In genomic region chr14:105495101-105495989, GRCh38 we compare ENCODE assay signal across 18 cellular contexts. TPM values are rescaled to one million over a fixed set of nuclear protein-coding genes. Genes with fewer than 3 reads are reported as not detected.
DNase-seq lines count a peak whose midpoint lies in the region; ATAC-seq and TF ChIP-seq lines count a peak whose summit lies in the region.
"Had no signal": no experiment of that assay in that cellular context is flagged by ENCODE, and none has a peak within 500 bp of the region (broad histone marks: within the 10 kb centered on the region; RNA-seq: fewer than 3 reads in every experiment).

No MANE protein-coding gene starts in this region.

- H3K9ac ChIP-seq in DND-41 (ENCODE audit: low read depth, low read length): no peak overlapping the region

- H3K27ac ChIP-seq in DND-41 (ENCODE audit: low read length): no peak overlapping the region
- H3K27ac ChIP-seq in prostate gland: peak overlapping the region in 1 of 2 donors; percentile 19
- H3K27ac ChIP-seq: HL-60 had no signal

- peaks cover 13% of the 10 kb centered on the region for H3K79me2 ChIP-seq in DND-41 (ENCODE audit: insufficient read depth, low read length)

- TF ChIP-seq POLR2A in prostate gland (IDR thresholded peaks at IDR 0.05): no peak

- DNase-seq in DND-41 (peak; percentile 4), NCI-H446 treated with DMSO at 0.1 percent for 48 hours (lab: John Stamatoyannopoulos, UW) (peak; percentile 18), left ventricle myocardium superior (peak; percentile 89), prostate gland (ENCODE audit: low spot score) (peak; percentile 22), HUDEP-2 (lab: John Stamatoyannopoulos, UW; ENCODE audit: unreplicated experiment in 76 of 76) (no peak), middle frontal gyrus (ENCODE audit: extremely low spot score, low spot score) (no peak), NCI-H748 treated with DMSO at 0.1 percent for 48 hours (lab: John Stamatoyannopoulos, UW) (no peak)
- DNase-seq: Caco-2; GDM1; KG1; NCI-H1048; NCI-H2107; NCI-H526; PC-3; stimulated activated CD4-positive, alpha-beta T cell treated with anti-CD3 and anti-CD28 coated beads, Interleukin-2, amount 100 ng/mL, for 24 hours; T1000 had no signal

- peaks cover 52% of the 10 kb centered on the region for H3K36me3 ChIP-seq in DND-41 (ENCODE audit: insufficient read depth, low read length)
- H3K36me3 ChIP-seq in prostate gland: no peaks in the 10 kb centered on the region

- H3K9me3 ChIP-seq in DND-41 (ENCODE audit: insufficient read depth, low read length, severe bottlenecking) (no peaks in the 10 kb centered on the region), prostate gland (no peaks in the 10 kb centered on the region)
- H3K9me3 ChIP-seq: Caco-2 had no signal

- H3K4me1 ChIP-seq in DND-41 (ENCODE audit: insufficient read depth, low read length): peaks cover 22% of the 10 kb centered on the region
- H3K4me1 ChIP-seq in prostate gland (replicated peaks): no peaks in the 10 kb centered on the region

- no peak overlapping the region for H3K4me2 ChIP-seq in DND-41 (ENCODE audit: insufficient read depth, low read length)

- no peak for TF ChIP-seq CTCF in DND-41 (IDR thresholded peaks at IDR 0.05; ENCODE audit: borderline replicate concordance, extremely low read depth, low read length, poor library complexity, severe bottlenecking)
- no peak for TF ChIP-seq CTCF in prostate gland (IDR thresholded peaks at IDR 0.05)

- H3K4me3 ChIP-seq in DND-41 (ENCODE audit: low read depth in 1 of 2, low read length in 2 of 2) (no peak overlapping the region), prostate gland (no peak overlapping the region)

- H2AFZ ChIP-seq in DND-41 (ENCODE audit: low read depth, low read length): no peak overlapping the region

- WGBS in prostate gland: 64% methylated on average over 9 of the region's 18 CpGs

- ATAC-seq in DND-41 (ENCODE audit: insufficient read depth, low read depth) (no peak), left ventricle myocardium superior (peak; percentile 12)
- ATAC-seq: PC-3 had no signal

- intact Hi-C loops in left ventricle myocardium superior (cut with micrococcal nuclease): no loop called here
- intact Hi-C loops in prostate gland (cut with DNase I): no loop called here

- no peaks in the 10 kb centered on the region for H3K27me3 ChIP-seq in DND-41 (ENCODE audit: insufficient read depth, low read length, poor library complexity)
- no peaks in the 10 kb centered on the region for H3K27me3 ChIP-seq in prostate gland (replicated peaks; ENCODE audit: insufficient read depth)

- peaks cover 58% of the 10 kb centered on the region for H4K20me1 ChIP-seq in DND-41 (ENCODE audit: insufficient read depth, low read length)

RNA-seq across cellular contexts. Expression of gene TEDC1, which starts 4.3 kb away (rescaled TPM):
- total RNA-seq in left ventricle myocardium superior (5.1 TPM), prostate gland (1 to 10 TPM; 7.5 to 8.9 TPM)

RNA-seq across cellular contexts. Expression of gene CRIP1, which starts 8.7 kb away (rescaled TPM):
- total RNA-seq in left ventricle myocardium superior (59.4 TPM), prostate gland (10 to 100 TPM in 1 of 2 donors, 1 to 10 TPM in 1; 4.2 to 22.0 TPM)
- total RNA-seq: frontal cortex had no signal

RNA-seq across cellular contexts. Expression of gene CRIP2, which starts 20.7 kb away (rescaled TPM):
- total RNA-seq in left ventricle myocardium superior (1,036 TPM), prostate gland (100 to 1,000 TPM in 1 of 2 donors, 10 to 100 TPM in 1; 86.7 to 134 TPM)

RNA-seq across cellular contexts. Expression of gene TMEM121, which starts 31.0 kb away (rescaled TPM):
- 4.0 TPM for total RNA-seq in left ventricle myocardium superior
- 10 to 100 TPM; 11.1 to 15.7 TPM for total RNA-seq in prostate gland
- total RNA-seq: Caco-2 had no signal

Comparison
In these comparisons a context has a peak if more than half of its experiments do, and no peak if none do; other contexts are left out.
1. DNase-seq: peak in DND-41 (single experiment), NCI-H446 treated with DMSO at 0.1 percent for 48 hours (single experiment), left ventricle myocardium superior (single experiment) and prostate gland (single experiment); none in HUDEP-2 (0 of 76), middle frontal gyrus (single experiment) and NCI-H748 treated with DMSO at 0.1 percent for 48 hours (single experiment).